ENCODE assay signal across 17 cellular contexts in genomic region chr6:41596096-41596685, GRCh38. TPM values are rescaled to one million over a fixed set of nuclear protein-coding genes. Genes with fewer than 3 reads are reported as not detected.
A peak's percentile ranks its signal among the peaks of the same experiment; 100 is the strongest.
DNase-seq lines count a peak whose midpoint lies in the region; ATAC-seq and TF ChIP-seq lines count a peak whose summit lies in the region.
"Had no signal": no experiment of that assay in that cellular context is flagged by ENCODE, and none has a peak within 500 bp of the region (broad histone marks: within the 10 kb centered on the region; RNA-seq: fewer than 3 reads in every experiment).

No MANE protein-coding gene starts in this region.

- H3K9ac ChIP-seq in neuronal stem cell (ENCODE audit: low read depth, low read length, poor library complexity): no peak overlapping the region
- H3K9ac ChIP-seq: BLaER1, GM23248 had no signal

- no peak overlapping the region for H2BK12ac ChIP-seq in neuronal stem cell (ENCODE audit: low read length)

- H3K36me3 Mint-ChIP-seq in activated CD4-positive, alpha-beta memory T cell treated with anti-CD3 and anti-CD28 coated beads for 36 hours: peaks cover 8% of the 10 kb centered on the region

- POLR2A ChIA-PET in activated CD4-positive, alpha-beta memory T cell treated with anti-CD3 and anti-CD28 coated beads for 36 hours (lab: Charles Lee): no interaction called here

- intact Hi-C loops in left ventricle myocardium superior (cut with micrococcal nuclease): no loop called here
- intact Hi-C loops in cardiac septum (cut with DNase I): no loop called here
- intact Hi-C loops in sigmoid colon (cut with DNase I): no loop called here
- intact Hi-C loops in activated CD4-positive, alpha-beta memory T cell treated with anti-CD3 and anti-CD28 coated beads for 36 hours (cut with micrococcal nuclease): no loop called here

- H4K8ac ChIP-seq in neuronal stem cell (ENCODE audit: low read depth, low read length): no peak overlapping the region

- no peak overlapping the region for H2AFZ ChIP-seq in hepatocyte
- no peak overlapping the region for H2AFZ ChIP-seq in neuronal stem cell (ENCODE audit: low read length)
- H2AFZ ChIP-seq: GM23248 had no signal

- no peak for TF ChIP-seq EP300 in sigmoid colon (IDR thresholded peaks at IDR 0.05)

- H3K27me3 ChIP-seq in hepatocyte (no peaks in the 10 kb centered on the region), neuronal stem cell (ENCODE audit: control insufficient read depth in 3 of 3, insufficient read depth in 3 of 3, low read depth in 1 of 3, low read length in 3 of 3) (no peaks in the 10 kb centered on the region), sigmoid colon (no peaks in the 10 kb centered on the region)
- H3K27me3 ChIP-seq: BLaER1 had no signal

- no peaks in the 10 kb centered on the region for H3K79me1 ChIP-seq in neuronal stem cell (ENCODE audit: low read depth, low read length)

- H3K9me3 Mint-ChIP-seq in activated CD4-positive, alpha-beta memory T cell treated with anti-CD3 and anti-CD28 coated beads for 36 hours: no peaks in the 10 kb centered on the region
- H3K9me3 Mint-ChIP-seq: CD8-positive, alpha-beta T cell had no signal

- H3K4me2 ChIP-seq in hepatocyte (no peak overlapping the region), neuronal stem cell (ENCODE audit: insufficient read depth, low read length, poor library complexity, severe bottlenecking) (no peak overlapping the region)
- H3K4me2 ChIP-seq: A549, BLaER1 had no signal

- WGBS in hepatocyte (ENCODE audit: low lambda C conversion rate, missing lambda C conversion rate): 91% methylated on average over 10 of the region's 10 CpGs
- no CpG with 5 or more reads among the region's 10 CpGs for WGBS in neuronal stem cell (ENCODE audit: extremely low coverage in 2 of 2, insufficient read length in 2 of 2, insufficient replicate concordance in 1 of 2), 2 donors
- WGBS in sigmoid colon, 2 donors: 88 to 91% methylated on average over 10 of the region's 10 CpGs

- H2AK5ac ChIP-seq in neuronal stem cell (ENCODE audit: low read depth, low read length): no peak overlapping the region

- no peak overlapping the region for H3K23ac ChIP-seq in neuronal stem cell (ENCODE audit: low read depth, low read length, poor library complexity)

- ATAC-seq in left ventricle myocardium superior: no peak
- ATAC-seq: A549; CD8-positive, alpha-beta T cell had no signal

- H3K4me1 Mint-ChIP-seq in activated CD4-positive, alpha-beta memory T cell treated with anti-CD3 and anti-CD28 coated beads for 36 hours (ENCODE audit: low read depth): no peaks in the 10 kb centered on the region

- H3K14ac ChIP-seq in neuronal stem cell (ENCODE audit: low read length): no peak overlapping the region

- peak overlapping the region; percentile 15 for H2BK5ac ChIP-seq in neuronal stem cell (ENCODE audit: low read length)

- H4K20me1 ChIP-seq in hepatocyte (ENCODE audit: insufficient read depth, poor library complexity, severe bottlenecking): peaks cover 4% of the 10 kb centered on the region

- H3K27ac ChIP-seq in hepatocyte (no peak overlapping the region), neuronal stem cell (replicated peaks; ENCODE audit: low read length) (no peak overlapping the region), sigmoid colon (no peak overlapping the region)
- H3K27ac ChIP-seq: 22Rv1, A549, BLaER1, GM23248 had no signal

- H3K36me3 ChIP-seq in hepatocyte (replicated peaks; ENCODE audit: insufficient read depth, low read depth) (peaks cover 5% of the 10 kb centered on the region), neuronal stem cell (replicated peaks in 1 of 2; ENCODE audit: control insufficient read depth in 2 of 2, insufficient read depth in 2 of 2, low read length in 2 of 2) (peaks cover 29 to 95% of the 10 kb centered on the region in 2 donors), sigmoid colon (peaks cover 0 to 51% (median 15%) of the 10 kb centered on the region in 4 donors)

- DNase-seq in left ventricle myocardium superior: peak; percentile 12
- no peak for DNase-seq in cardiac septum (ENCODE audit: low spot score)
- peak; percentile 3 for DNase-seq in hepatocyte (ENCODE audit: low spot score)
- DNase-seq in neuronal stem cell (ENCODE audit: low spot score): no peak
- peak; percentile 53 for DNase-seq in sigmoid colon
- no peak for DNase-seq in NCI-H524 treated with DMSO at 0.1 percent for 48 hours (lab: John Stamatoyannopoulos, UW)
- no peak for DNase-seq in activated CD4-positive, alpha-beta memory T cell treated with anti-CD3 and anti-CD28 coated beads for 36 hours
- DNase-seq in activated effector memory CD4-positive, alpha-beta T cell treated with Interleukin-2 at 50 U/mL for 16 hours: no peak
- DNase-seq: AML-193; CD8-positive, alpha-beta T cell; DMS 273 treated with DMSO at 0.1 percent for 48 hours; DMS53; GM23248 had no signal

- no peak overlapping the region for H3K27ac Mint-ChIP-seq in activated CD4-positive, alpha-beta memory T cell treated with anti-CD3 and anti-CD28 coated beads for 36 hours
- H3K27ac Mint-ChIP-seq: CD8-positive, alpha-beta T cell had no signal

- H4K91ac ChIP-seq in neuronal stem cell (ENCODE audit: low read depth, low read length, poor library complexity): no peak overlapping the region

- no peaks in the 10 kb centered on the region for H3K9me2 ChIP-seq in hepatocyte (replicated peaks; ENCODE audit: insufficient read depth)

- peaks cover 3% of the 10 kb centered on the region for H3K79me2 ChIP-seq in hepatocyte

- H3K4me3 ChIP-seq in hepatocyte: no peak overlapping the region
- peak overlapping the region in 1 of 2 donors; percentile 31 for H3K4me3 ChIP-seq in neuronal stem cell (ENCODE audit: low read length in 2 of 2)
- H3K4me3 ChIP-seq in sigmoid colon: no peak overlapping the region
- H3K4me3 ChIP-seq: A549, BLaER1, GM23248, HAP-1 had no signal

- no peak overlapping the region for H3K4ac ChIP-seq in neuronal stem cell (ENCODE audit: low read length)

- no peaks in the 10 kb centered on the region for H3K9me3 ChIP-seq in hepatocyte (ENCODE audit: low read depth)
- H3K9me3 ChIP-seq in neuronal stem cell (replicated peaks in 1 of 2; ENCODE audit: control insufficient read depth in 2 of 2, insufficient read depth in 1 of 2, low read depth in 1 of 2, low read length in 2 of 2): no peaks in the 10 kb centered on the region
- no peaks in the 10 kb centered on the region for H3K9me3 ChIP-seq in sigmoid colon
- H3K9me3 ChIP-seq: A549, BLaER1, HAP-1 had no signal

- H3K4me3 Mint-ChIP-seq in activated CD4-positive, alpha-beta memory T cell treated with anti-CD3 and anti-CD28 coated beads for 36 hours: no peak overlapping the region
- H3K4me3 Mint-ChIP-seq: CD8-positive, alpha-beta T cell had no signal

- no peak for TF ChIP-seq POLR2A in sigmoid colon (IDR thresholded peaks at IDR 0.05)

- no peak overlapping the region for H2BK15ac ChIP-seq in neuronal stem cell (ENCODE audit: low read length)

- no peaks in the 10 kb centered on the region for H3K27me3 Mint-ChIP-seq in activated CD4-positive, alpha-beta memory T cell treated with anti-CD3 and anti-CD28 coated beads for 36 hours

- TF ChIP-seq CTCF in hepatocyte (IDR thresholded peaks at IDR 0.05; ENCODE audit: poor library complexity) (no peak), sigmoid colon (IDR thresholded peaks at IDR 0.05) (no peak)

- CTCF ChIA-PET in activated CD4-positive, alpha-beta memory T cell treated with anti-CD3 and anti-CD28 coated beads for 36 hours (lab: Charles Lee): interaction anchor here (1.3 to 1.5 kb wide), 2 partner anchors 87 to 228 kb away, joined by 4 to 8 read pairs; no protein-coding TSS in a partner anchor

- H3K4me1 ChIP-seq in hepatocyte (ENCODE audit: insufficient read depth) (peaks cover 17% of the 10 kb centered on the region), neuronal stem cell (ENCODE audit: control insufficient read depth in 2 of 2, insufficient read depth in 1 of 2, low read depth in 1 of 2, low read length in 2 of 2) (peaks cover 2% of the 10 kb centered on the region in 2 donors), sigmoid colon (no peaks in the 10 kb centered on the region)
- H3K4me1 ChIP-seq: HAP-1 had no signal

- H3K18ac ChIP-seq in neuronal stem cell (ENCODE audit: low read length): no peak overlapping the region

- H2BK120ac ChIP-seq in neuronal stem cell (ENCODE audit: low read depth, low read length): no peak overlapping the region

RNA-seq across cellular contexts. Expression of gene MDFI, which starts 42.1 kb away (rescaled TPM):
- 1.3 TPM for total RNA-seq in left ventricle myocardium superior
- total RNA-seq in cardiac septum: 4.3 TPM
- total RNA-seq in hepatocyte: 106 and 115 TPM in 2 replicates
- 28.2 and 45.2 TPM in 2 replicates for polyA plus RNA-seq in hepatocyte
- 73.1 TPM for polyA plus RNA-seq in neuronal stem cell (2013, experiment 1 of 2)
- 65.6 TPM for polyA plus RNA-seq in neuronal stem cell (2013, experiment 2 of 2)
- 1 to 10 TPM; 2.9 to 8.6 (median 5.1) TPM for total RNA-seq in sigmoid colon
- 1 to 10 TPM in 2 of 3 donors, under 1 TPM in 1; 0.69 to 7.7 (median 4.2) TPM for polyA plus RNA-seq in sigmoid colon
- not detected for total RNA-seq in activated CD4-positive, alpha-beta memory T cell treated with anti-CD3 and anti-CD28 coated beads for 36 hours
- total RNA-seq: CD8-positive, alpha-beta T cell; GM23248 had no signal
- polyA plus RNA-seq: GM23248 had no signal

RNA-seq across cellular contexts. Expression of gene FOXP4, which starts 50.0 kb away (rescaled TPM):
- total RNA-seq in left ventricle myocardium superior (16.8 TPM), cardiac septum (20.3 TPM), hepatocyte (18.0 and 24.3 TPM in 2 replicates), sigmoid colon (10 to 100 TPM in 1 of 4 donors, 1 to 10 TPM in 3; 4.1 to 14.1 (median 5.8) TPM)
- polyA plus RNA-seq in hepatocyte (79.9 and 87.8 TPM in 2 replicates), sigmoid colon (10 to 100 TPM; 12.7 to 19.5 (median 15.6) TPM)
- polyA plus RNA-seq in neuronal stem cell (2013, experiment 1 of 2): 43.1 TPM
- 44.6 TPM for polyA plus RNA-seq in neuronal stem cell (2013, experiment 2 of 2)
- 10 to 100 TPM; 19.5 to 21.6 TPM for total RNA-seq in activated CD4-positive, alpha-beta memory T cell treated with anti-CD3 and anti-CD28 coated beads for 36 hours

Comparison
In these comparisons a context has a peak if more than half of its experiments do, and no peak if none do; other contexts are left out.
1. DNase-seq: peak in left ventricle myocardium superior (single experiment), hepatocyte (single experiment) and sigmoid colon (single experiment); none in cardiac septum (single experiment), neuronal stem cell (single experiment), NCI-H524 treated with DMSO at 0.1 percent for 48 hours (single experiment), activated CD4-positive, alpha-beta memory T cell treated with anti-CD3 and anti-CD28 coated beads for 36 hours (single experiment) and activated effector memory CD4-positive, alpha-beta T cell treated with Interleukin-2 at 50 U/mL for 16 hours (single experiment).
2. RNA of gene MDFI, which starts 42.1 kb away (total RNA-seq): 106 to 115 TPM in hepatocyte; 2.9 to 8.6 TPM in sigmoid colon, 4.3 TPM in cardiac septum (single experiment), 1.3 TPM in left ventricle myocardium superior (single experiment) and not detected in activated CD4-positive, alpha-beta memory T cell treated with anti-CD3 and anti-CD28 coated beads for 36 hours; every median in the first group is over 10 times any median in the second.